ENCODE assay signal across 12 cellular contexts in genomic region chr1:184743062-184743756, GRCh38. TPM values are rescaled to one million over a fixed set of nuclear protein-coding genes. Genes with fewer than 3 reads are reported as not detected.
A peak's percentile ranks its signal among the peaks of the same experiment; 100 is the strongest.
DNase-seq lines count a peak whose midpoint lies in the region; ATAC-seq and TF ChIP-seq lines count a peak whose summit lies in the region.
"Had no signal": no experiment of that assay in that cellular context is flagged by ENCODE, and none has a peak within 500 bp of the region (broad histone marks: within the 10 kb centered on the region; RNA-seq: fewer than 3 reads in every experiment).

No MANE protein-coding gene starts in this region.

- DNase-seq in stimulated activated CD4-positive, alpha-beta T cell treated with anti-CD3 and anti-CD28 coated beads, Interleukin-4, amount 100 ng/mL, for 24 hours: peak; percentile 20
- DNase-seq in stimulated activated CD4-positive, alpha-beta T cell treated with anti-CD3 and anti-CD28 coated beads, Interleukin-2, amount 100 ng/mL, for 48 hours: no peak
- DNase-seq in activated CD4-positive, alpha-beta memory T cell treated with anti-CD3 and anti-CD28 coated beads for 36 hours: no peak
- DNase-seq in colonic mucosa: no peak
- no peak for DNase-seq in ecto neural progenitor cell (ENCODE audit: low spot score)
- no peak for DNase-seq in stimulated activated CD4-positive, alpha-beta T cell treated with anti-CD3 and anti-CD28 coated beads, Interleukin-1b, Interleukin-23, amount 100 ng/mL, for 48 hours
- no peak for DNase-seq in medulla oblongata (ENCODE audit: extremely low spot score)
- DNase-seq: activated gamma-delta T cell treated with Interleukin-2 at 50 U/mL for 16 hours; Peyer's patch; stimulated activated CD4-positive, alpha-beta T cell treated with anti-CD3 and anti-CD28 coated beads, Interleukin-4, amount 100 ng/mL, for 4 hours had no signal

- H3K27me3 Mint-ChIP-seq in activated CD4-positive, alpha-beta memory T cell treated with anti-CD3 and anti-CD28 coated beads for 36 hours: no peaks in the 10 kb centered on the region
- H3K27me3 Mint-ChIP-seq: B cell had no signal

- H3K9me3 ChIP-seq in colonic mucosa: no peaks in the 10 kb centered on the region
- H3K9me3 ChIP-seq: Peyer's patch had no signal

- TF ChIP-seq CTCF in colonic mucosa (IDR thresholded peaks at IDR 0.05): no peak

- H3K36me3 ChIP-seq in colonic mucosa: no peaks in the 10 kb centered on the region
- H3K36me3 ChIP-seq: Peyer's patch had no signal

- intact Hi-C loops in activated CD4-positive, alpha-beta memory T cell treated with anti-CD3 and anti-CD28 coated beads for 36 hours (cut with micrococcal nuclease): loop anchor here (1.0 to 2.0 kb wide), 3 partner anchors 12 to 124 kb away; no protein-coding TSS in a partner anchor
- intact Hi-C loops in colonic mucosa (cut with DNase I): no loop called here

- ATAC-seq in HG03045 (IDR thresholded peaks at IDR 0.05; ENCODE audit: unreplicated experiment): peak; percentile 67

- H3K9ac ChIP-seq in colonic mucosa (ENCODE audit: low read depth in 2 of 2, low read length in 2 of 2): no peak overlapping the region

- H3K27me3 ChIP-seq in colonic mucosa: no peaks in the 10 kb centered on the region
- H3K27me3 ChIP-seq: Peyer's patch had no signal

- peaks cover 60% of the 10 kb centered on the region for H3K4me1 Mint-ChIP-seq in activated CD4-positive, alpha-beta memory T cell treated with anti-CD3 and anti-CD28 coated beads for 36 hours (ENCODE audit: low read depth)

- POLR2A ChIA-PET in activated CD4-positive, alpha-beta memory T cell treated with anti-CD3 and anti-CD28 coated beads for 36 hours (lab: Charles Lee): interaction anchor here (1.9 kb wide), 1 partner anchor 11 kb away, joined by 15 read pairs; the partner anchor contains the start of gene EDEM3

- H3K36me3 Mint-ChIP-seq in activated CD4-positive, alpha-beta memory T cell treated with anti-CD3 and anti-CD28 coated beads for 36 hours: peaks cover 2% of the 10 kb centered on the region

- H3K27ac ChIP-seq in colonic mucosa: no peak overlapping the region
- H3K27ac ChIP-seq: Peyer's patch had no signal

- CTCF ChIA-PET in activated CD4-positive, alpha-beta memory T cell treated with anti-CD3 and anti-CD28 coated beads for 36 hours (lab: Charles Lee): interaction anchor here (1.0 kb wide), 1 partner anchor 62 kb away, joined by 3 read pairs; no protein-coding TSS in a partner anchor

- peak overlapping the region; percentile 74 for H3K27ac Mint-ChIP-seq in activated CD4-positive, alpha-beta memory T cell treated with anti-CD3 and anti-CD28 coated beads for 36 hours
- H3K27ac Mint-ChIP-seq: B cell had no signal

- no peaks in the 10 kb centered on the region for H3K9me3 Mint-ChIP-seq in activated CD4-positive, alpha-beta memory T cell treated with anti-CD3 and anti-CD28 coated beads for 36 hours

- H3K4me3 ChIP-seq in colonic mucosa: no peak overlapping the region
- H3K4me3 ChIP-seq: Peyer's patch had no signal

- no peaks in the 10 kb centered on the region for H3K4me1 ChIP-seq in colonic mucosa

- no peak overlapping the region for H3K4me3 Mint-ChIP-seq in activated CD4-positive, alpha-beta memory T cell treated with anti-CD3 and anti-CD28 coated beads for 36 hours
- H3K4me3 Mint-ChIP-seq: B cell had no signal

RNA-seq across cellular contexts. Expression of gene EDEM3, which starts 11.4 kb away (rescaled TPM):
- 10 to 100 TPM; 14.5 to 15.2 TPM for total RNA-seq in activated CD4-positive, alpha-beta memory T cell treated with anti-CD3 and anti-CD28 coated beads for 36 hours
- total RNA-seq in colonic mucosa: 10 to 100 TPM; 55.7 to 75.4 TPM
